Comparison of ENCODE assay signal across 8 cellular contexts in the genomic region with DNA sequence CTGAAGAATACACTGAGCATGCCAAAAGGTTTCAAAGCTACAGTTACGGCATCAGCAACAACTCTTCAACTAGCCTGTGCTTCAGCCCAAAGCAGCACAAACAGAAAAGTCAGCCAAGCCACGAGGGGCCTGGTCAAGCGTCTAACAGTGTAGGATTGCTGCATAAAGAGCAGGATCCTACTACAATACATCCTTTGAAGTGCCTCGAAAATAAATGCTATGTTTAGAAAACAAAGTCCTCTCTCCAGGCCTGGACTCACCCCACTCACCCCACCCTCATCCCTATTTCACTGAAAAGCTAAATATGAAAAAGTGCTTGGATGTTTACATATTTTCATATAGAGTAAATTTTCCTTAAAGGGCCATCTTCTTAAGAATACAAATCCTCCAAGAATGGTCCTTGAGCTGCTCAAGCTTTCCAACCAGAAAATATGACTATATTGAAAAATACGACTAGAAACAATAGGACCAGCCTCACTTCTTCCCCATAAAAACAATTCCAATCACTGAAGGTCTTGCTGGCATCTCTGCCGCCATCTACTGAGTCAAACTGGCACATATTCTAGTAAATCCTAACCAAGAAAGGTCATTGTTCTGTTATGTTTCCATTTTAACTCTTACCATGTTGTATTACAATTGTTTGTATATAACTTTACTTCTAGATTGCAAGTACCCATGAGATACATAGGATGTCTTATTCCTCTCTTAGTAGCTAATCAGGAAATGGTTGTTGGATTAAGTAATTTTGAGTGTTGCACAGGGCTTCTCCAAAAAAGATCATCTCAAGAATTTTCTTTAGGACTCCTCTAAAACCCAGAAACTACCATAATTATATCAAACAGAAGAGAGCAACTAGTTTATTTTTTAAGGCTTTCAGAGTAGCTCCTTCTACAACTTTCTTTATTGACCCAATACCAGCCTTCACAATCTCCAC.
DNase-seq lines count a peak whose midpoint lies in the region; FAIRE-seq and TF ChIP-seq lines count a peak whose summit lies in the region.

No MANE protein-coding gene starts in this region.

- no peak overlapping the region for H3K4me3 ChIP-seq in ACC112 (ENCODE audit: low read depth, low read length)
- H3K4me3 ChIP-seq in keratinocyte (ENCODE audit: control insufficient read depth in 2 of 3, extremely low read depth in 1 of 3, insufficient read depth in 2 of 3, low read depth in 1 of 3, low read length in 3 of 3) = no peak overlapping the region

- CTCF ChIA-PET in MCF 10A (lab: Yijun Ruan, JAX) = interaction anchor here (0.5 to 11.6 kb wide), 56 partner anchors 9 to 1172 kb away, joined by 3 to 169 read pairs (median 4); a partner anchor contains a TSS

- FAIRE-seq in RCC 7860 (lab: Jason Lieb, UNC) (peak; percentile 79), keratinocyte (lab: Jason Lieb, UNC) (no peak)

- no peaks in the 10 kb centered on the region for H4K20me1 ChIP-seq in keratinocyte (ENCODE audit: control insufficient read depth, extremely low read depth, insufficient read depth, low read length)

- H3K27ac ChIP-seq in ACC112 (ENCODE audit: low read depth, low read length) (no peak overlapping the region; the same call in 1 of the 2 replicates), keratinocyte (ENCODE audit: control insufficient read depth, insufficient read depth, low read length) (no peak overlapping the region)

- H3K4me1 Mint-ChIP-seq in MCF 10A (ENCODE audit: insufficient read depth, unreplicated experiment) = peaks cover 13% of the 10 kb centered on the region

- H3K9me3 ChIP-seq in keratinocyte (ENCODE audit: control insufficient read depth, low read depth, low read length) = no peaks in the 10 kb centered on the region

- H3K9me3 Mint-ChIP-seq in MCF 10A (ENCODE audit: unreplicated experiment) = no peaks in the 10 kb centered on the region

- H3K27me3 ChIP-seq in ACC112 (ENCODE audit: insufficient read depth, low read length) (no peaks in the 10 kb centered on the region), keratinocyte (ENCODE audit: control insufficient read depth, extremely low read depth, insufficient read depth, low read length) (no peaks in the 10 kb centered on the region)

- POLR2A ChIA-PET in MCF 10A (lab: Yijun Ruan, JAX) = interaction anchor here (0.6 to 9.0 kb wide), 11 partner anchors 9 to 268 kb away, joined by 3 to 104 read pairs (median 4); a partner anchor contains a TSS

- H3K4me2 ChIP-seq in keratinocyte (ENCODE audit: control insufficient read depth, extremely low read depth, insufficient read depth, low read depth, low read length) = no peak overlapping the region

- no peak overlapping the region for H3K27ac Mint-ChIP-seq in MCF 10A (ENCODE audit: low read depth, unreplicated experiment)

- H3K9ac ChIP-seq in keratinocyte (ENCODE audit: control insufficient read depth, extremely low read depth, insufficient read depth, low read length) = no peak overlapping the region

- peaks cover 31% of the 10 kb centered on the region for H3K4me1 ChIP-seq in ACC112 (ENCODE audit: control insufficient read depth, insufficient read depth, low read length, unreplicated experiment)
- peaks cover 3% of the 10 kb centered on the region for H3K4me1 ChIP-seq in keratinocyte (ENCODE audit: control insufficient read depth, extremely low read depth, insufficient read depth, low read length)

- intact Hi-C loops in MCF 10A (cut with micrococcal nuclease) = loop anchor here (1.0 to 5.0 kb wide), 5 partner anchors 96 to 331 kb away; a partner anchor contains a TSS

- DNase-seq in GM04504 (ENCODE audit: low read depth) (peak; percentile 62), Kasumi-1 (lab: John Stamatoyannopoulos, UW) (peak; percentile 75 to 89), RCC 7860 (ENCODE audit: low spot score) (peak; percentile 65), MCF 10A (ENCODE audit: unreplicated experiment) (peak; percentile 72), keratinocyte (ENCODE audit: low read depth, low spot score) (no peak), NK-92 (lab: John Stamatoyannopoulos, UW; ENCODE audit: unreplicated experiment) (no peak)
- peak in 2 of 3 donors; percentile 2 to 9 for DNase-seq in stimulated activated CD4-positive, alpha-beta T cell treated with anti-CD3 and anti-CD28 coated beads, Interleukin-12 subunit alpha, Interleukin-12 subunit beta, amount 100 ng/mL, for 48 hours (ENCODE audit: low read depth in 2 of 3, low spot score in 1 of 3)

- H3K36me3 ChIP-seq in ACC112 (ENCODE audit: insufficient read depth, low read length) (no peaks in the 10 kb centered on the region), keratinocyte (ENCODE audit: control insufficient read depth in 2 of 2, extremely low read depth in 1 of 2, insufficient read depth in 2 of 2, low read length in 2 of 2) (no peaks in the 10 kb centered on the region)

- dilution Hi-C loops in keratinocyte (cut with MboI; ENCODE audit: extremely low pct_ligation_motif_present, low sequenced_read_pairs) = loop anchor here (25.0 kb wide), 1 partner anchor 131 kb away; no protein-coding TSS in a partner anchor

- peak overlapping the region; percentile 46 for H2AFZ ChIP-seq in ACC112 (ENCODE audit: low read length, unreplicated experiment)
- H2AFZ ChIP-seq in keratinocyte (ENCODE audit: control insufficient read depth, low read length) = no peak overlapping the region

- H3K4me3 Mint-ChIP-seq in MCF 10A (ENCODE audit: unreplicated experiment) = no peak overlapping the region

- no TSS peak for BruUV-seq in MCF 10A (replicated peaks; lab: Mats Ljungman, UMichigan)

- H3K79me2 ChIP-seq in ACC112 (ENCODE audit: control insufficient read depth, insufficient read depth, low read length, unreplicated experiment) (no peaks in the 10 kb centered on the region), keratinocyte (ENCODE audit: control insufficient read depth, insufficient read depth, low read length) (no peaks in the 10 kb centered on the region)

- no peaks in the 10 kb centered on the region for H3K9me1 ChIP-seq in keratinocyte (ENCODE audit: control insufficient read depth, extremely low read depth, insufficient read depth, low read length)

- no peaks in the 10 kb centered on the region for H3K27me3 Mint-ChIP-seq in MCF 10A (ENCODE audit: insufficient read depth, unreplicated experiment)

- peak; percentile 81 for TF ChIP-seq CTCF in MCF 10A (IDR thresholded peaks at IDR 0.05; ENCODE audit: unreplicated experiment)
- peak; percentile 53 to 77 (median 65) for TF ChIP-seq CTCF in keratinocyte (optimal IDR thresholded peaks at IDR 0.05 in 1 of 3, IDR thresholded peaks at IDR 0.05 in 1 of 3, conservative IDR thresholded peaks at IDR 0.05 in 1 of 3; ENCODE audit: extremely low read depth in 1 of 3, insufficient read depth in 2 of 3, low read length in 3 of 3)

- peaks cover 13% of the 10 kb centered on the region for H3K36me3 Mint-ChIP-seq in MCF 10A (ENCODE audit: insufficient read depth, unreplicated experiment)

Comparison
In these comparisons a context has a peak if more than half of its experiments do, and no peak if none do; other contexts are left out.
1. DNase-seq: peak in GM04504 (single experiment), Kasumi-1 (2 of 2), RCC 7860 (single experiment), MCF 10A (single experiment) and stimulated activated CD4-positive, alpha-beta T cell treated with anti-CD3 and anti-CD28 coated beads, Interleukin-12 subunit alpha, Interleukin-12 subunit beta, amount 100 ng/mL, for 48 hours (2 of 3); none in keratinocyte (single experiment) and NK-92 (single experiment).